In the genomic region with DNA sequence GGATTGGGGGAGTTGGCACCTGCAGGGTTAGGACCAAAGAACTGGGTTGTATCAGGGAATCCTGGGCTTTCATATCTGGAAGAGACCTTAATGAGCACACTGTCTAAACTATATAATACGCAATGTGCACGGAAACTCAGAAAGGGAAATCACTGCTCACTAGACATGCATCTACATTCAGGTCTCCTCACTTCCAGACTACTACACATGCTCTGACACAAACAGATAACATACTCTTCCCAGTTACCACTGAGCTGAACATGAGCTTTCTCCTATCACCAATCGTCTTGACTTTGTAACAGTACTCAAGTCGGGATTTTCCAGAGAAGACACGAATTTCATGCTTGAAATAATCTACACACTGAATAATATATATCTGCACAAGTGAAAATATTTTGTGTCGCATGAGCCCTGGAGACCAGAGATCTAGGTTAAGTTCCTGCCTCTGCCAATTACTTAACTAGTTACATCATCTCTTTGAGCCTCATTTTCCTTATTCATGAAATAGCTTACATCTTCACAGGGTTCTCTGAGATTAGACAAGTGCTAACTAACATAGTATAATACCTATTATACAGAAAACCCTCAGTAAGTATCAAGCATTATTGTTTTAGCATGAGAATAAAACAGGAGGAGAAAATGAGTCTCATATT, we compare ENCODE assay signal across 12 cellular contexts.
DNase-seq lines count a peak whose midpoint lies in the region; ATAC-seq and TF ChIP-seq lines count a peak whose summit lies in the region.
"Had no signal": no experiment of that assay in that cellular context is flagged by ENCODE, and none has a peak within 500 bp of the region (broad histone marks: within the 10 kb centered on the region; RNA-seq: fewer than 3 reads in every experiment).

No MANE protein-coding gene starts in this region.

- no peak for TF ChIP-seq EP300 in transverse colon (IDR thresholded peaks at IDR 0.05; ENCODE audit: low read depth)

- H3K4me3 Mint-ChIP-seq in T-cell: peak overlapping the region in 1 of 3 donors; percentile 63
- H3K4me3 Mint-ChIP-seq: brain had no signal

- no peaks in the 10 kb centered on the region for H3K9me3 Mint-ChIP-seq in T-cell
- H3K9me3 Mint-ChIP-seq: brain had no signal

- POLR2A ChIA-PET in T-cell (lab: Charles Lee): interaction anchor here in 1 of 2 donors (0.5 to 0.6 kb wide), 3 partner anchors 12 to 221 kb away, joined by 3 to 15 read pairs (median 4); no protein-coding TSS in a partner anchor

- H3K27me3 Mint-ChIP-seq in T-cell: no peaks in the 10 kb centered on the region

- intact Hi-C loops in heart left ventricle (cut with DNase I) (loop anchor here in 6 of 10 donors (2.0 to 10.0 kb wide), 5 partner anchors 100 to 340 kb away; a partner anchor contains a TSS), cardiac septum (cut with DNase I) (no loop called here), lower lobe of right lung (cut with DNase I) (no loop called here), transverse colon (cut with DNase I; ENCODE audit: low total_unique reads) (no loop called here), prostate gland (cut with DNase I) (loop anchor here (10.0 kb wide), 1 partner anchor 340 kb away; no protein-coding TSS in a partner anchor)

- no peak for TF ChIP-seq CTCF in heart left ventricle (IDR thresholded peaks at IDR 0.05)
- TF ChIP-seq CTCF in lower lobe of right lung (IDR thresholded peaks at IDR 0.05): no peak
- TF ChIP-seq CTCF in transverse colon (IDR thresholded peaks at IDR 0.05): no peak
- TF ChIP-seq CTCF in prostate gland (IDR thresholded peaks at IDR 0.05): no peak

- H3K27me3 ChIP-seq in heart left ventricle (no peaks in the 10 kb centered on the region), lower lobe of right lung (ENCODE audit: low read depth) (no peaks in the 10 kb centered on the region), transverse colon (no peaks in the 10 kb centered on the region), prostate gland (replicated peaks; ENCODE audit: insufficient read depth) (no peaks in the 10 kb centered on the region)
- H3K27me3 ChIP-seq: MG63 had no signal

- in situ Hi-C loops in transverse colon (cut with MboI; ENCODE audit: low pct_ligation_motif_present in 1 of 4, low pct_unique_long_range_greater_than_20kb in 1 of 4, low sequenced_read_pairs in 3 of 4): loop anchor here in 3 of 4 donors (10.0 to 25.0 kb wide), 4 partner anchors 97 to 822 kb away; a partner anchor contains a TSS

- TF ChIP-seq POLR2A in heart left ventricle (IDR thresholded peaks at IDR 0.05): no peak
- no peak for TF ChIP-seq POLR2A in transverse colon (IDR thresholded peaks at IDR 0.05)
- no peak for TF ChIP-seq POLR2A in prostate gland (IDR thresholded peaks at IDR 0.05)

- peaks cover 0 to 71% (median 62%) of the 10 kb centered on the region in 9 donors for H3K36me3 ChIP-seq in heart left ventricle
- peaks cover 78% of the 10 kb centered on the region for H3K36me3 ChIP-seq in lower lobe of right lung
- H3K36me3 ChIP-seq in transverse colon: peaks cover 0 to 45% (median 11%) of the 10 kb centered on the region in 4 donors
- no peaks in the 10 kb centered on the region for H3K36me3 ChIP-seq in prostate gland

- CTCF ChIA-PET in T-cell (lab: Charles Lee): interaction anchor here in 1 of 2 donors (0.8 to 1.3 kb wide), 3 partner anchors 12 to 200 kb away, joined by 3 to 5 read pairs (median 3); no protein-coding TSS in a partner anchor

- H3K36me3 Mint-ChIP-seq in T-cell: peaks cover 66% of the 10 kb centered on the region

- H3K27ac Mint-ChIP-seq in T-cell: peak overlapping the region; percentile 85 to 88

- H3K9me3 ChIP-seq in heart left ventricle (no peaks in the 10 kb centered on the region), lower lobe of right lung (no peaks in the 10 kb centered on the region), transverse colon (no peaks in the 10 kb centered on the region), prostate gland (no peaks in the 10 kb centered on the region)
- H3K9me3 ChIP-seq: MG63 had no signal

- H3K4me1 ChIP-seq in heart left ventricle: peaks cover 0 to 28% (median 5%) of the 10 kb centered on the region in 12 donors
- peaks cover 34% of the 10 kb centered on the region for H3K4me1 ChIP-seq in lower lobe of right lung
- H3K4me1 ChIP-seq in transverse colon: peaks cover 0 to 10% (median 0%) of the 10 kb centered on the region in 4 donors
- no peaks in the 10 kb centered on the region for H3K4me1 ChIP-seq in prostate gland (replicated peaks)

- no peak for ATAC-seq in heart left ventricle
- ATAC-seq in T-cell (replicated peaks in 1 of 4): no peak
- no peak for ATAC-seq in lower lobe of right lung

- WGBS in heart left ventricle, 4 donors: 86 to 91% (median 90%) methylated on average over 6 of the region's 6 CpGs
- 89 to 93% methylated on average over 4 to 6 of the region's 6 CpGs for WGBS in transverse colon (ENCODE audit: low coverage in 1 of 2), 2 donors
- WGBS in prostate gland: 92% methylated on average over 6 of the region's 6 CpGs

- DNase-seq in heart left ventricle (no peak), cardiac septum (ENCODE audit: low spot score) (no peak), T-cell (no peak), lower lobe of right lung (no peak), transverse colon (no peak), SIG-M5 (lab: John Stamatoyannopoulos, UW) (no peak), anterior cingulate cortex (lab: John Stamatoyannopoulos, UW) (no peak), prostate gland (ENCODE audit: low spot score) (no peak)
- DNase-seq: left ventricle myocardium superior, MG63, NCI-H2171 treated with DMSO at 0.1 percent for 48 hours had no signal

- peaks cover 38 to 53% (median 53%) of the 10 kb centered on the region in 3 donors for H3K4me1 Mint-ChIP-seq in T-cell
- H3K4me1 Mint-ChIP-seq: brain had no signal

- H3K27ac ChIP-seq in heart left ventricle: peak overlapping the region in 7 of 12 donors; percentile 17 to 85 (median 52)
- H3K27ac ChIP-seq in lower lobe of right lung: peak overlapping the region; percentile 51
- H3K27ac ChIP-seq in transverse colon: peak overlapping the region; percentile 19 to 67 (median 59)
- H3K27ac ChIP-seq in prostate gland: no peak overlapping the region

- H3K4me3 ChIP-seq in heart left ventricle (no peak overlapping the region), lower lobe of right lung (no peak overlapping the region), transverse colon (no peak overlapping the region), prostate gland (no peak overlapping the region)
- H3K4me3 ChIP-seq: MG63 had no signal

Comparison
In these comparisons a context has a peak if more than half of its experiments do, and no peak if none do; other contexts are left out.
1. intact Hi-C loops: an anchor here in heart left ventricle (2.0 to 10.0 kb wide) and prostate gland (10.0 kb wide); none called in cardiac septum, lower lobe of right lung and transverse colon.
2. H3K27ac ChIP-seq: peak in heart left ventricle (7 of 12), lower lobe of right lung (single experiment) and transverse colon (4 of 4); none in prostate gland (0 of 2).